Comparison of ENCODE assay signal across 9 cellular contexts in genomic region chr7:73577627-73578341, GRCh38. TPM values are rescaled to one million over a fixed set of nuclear protein-coding genes. Genes with fewer than 3 reads are reported as not detected.
DNase-seq lines count a peak whose midpoint lies in the region; ATAC-seq, FAIRE-seq and TF ChIP-seq lines count a peak whose summit lies in the region.
"Had no signal": no experiment of that assay in that cellular context is flagged by ENCODE, and none has a peak within 500 bp of the region (broad histone marks: within the 10 kb centered on the region; RNA-seq: fewer than 3 reads in every experiment).

No MANE protein-coding gene starts in this region.

- H3K27ac ChIP-seq in right atrium auricular region (peak overlapping the region; percentile 93 to 94), small intestine (ENCODE audit: low read depth in 1 of 2, low read length in 1 of 2) (peak overlapping the region; percentile 78 to 93)

- peak; percentile 26 for ATAC-seq in HG03354 (IDR thresholded peaks at IDR 0.05; ENCODE audit: poor library complexity, severe bottlenecking, unreplicated experiment)

- H3K9me3 ChIP-seq in right atrium auricular region (no peaks in the 10 kb centered on the region), small intestine (ENCODE audit: control insufficient read depth, low read depth) (no peaks in the 10 kb centered on the region)

- peaks cover 0 to 27% of the 10 kb centered on the region in 2 donors for H3K4me1 ChIP-seq in right atrium auricular region
- H3K4me1 ChIP-seq in small intestine (ENCODE audit: control insufficient read depth in 2 of 2, insufficient read depth in 1 of 2, low read depth in 1 of 2, low read length in 1 of 2) = peaks cover 0 to 7% of the 10 kb centered on the region in 2 donors

- H3K27me3 ChIP-seq in right atrium auricular region (no peaks in the 10 kb centered on the region), small intestine (ENCODE audit: control insufficient read depth in 2 of 2, insufficient read depth in 2 of 2, low read length in 2 of 2) (no peaks in the 10 kb centered on the region)

- intact Hi-C loops in activated T-helper 1 cell treated with anti-CD3 and anti-CD28 coated beads, Interleukin-12 subunit alpha, Interleukin-12 subunit beta, Interleukin-2, Interleukin-4 antibody, amounts not matched to agents 30 ng/mL and 10 ng/mL and 1 ng/mL, durations not matched to agents 14 hours and 24 hours and 36 hours (cut with micrococcal nuclease) = loop anchor here (1.0 kb wide), 11 partner anchors 11 to 597 kb away; partner anchors contain the start of genes ABHD11, BAZ1B, BCL7B and BUD23

- H3K36me3 Mint-ChIP-seq in activated CD4-positive, alpha-beta T cell treated with anti-CD3 and anti-CD28 coated beads, Interleukin-2, amount 10 ng/mL, durations not matched to agents 7 days and 5 days (ENCODE audit: low read depth) = peaks cover 23% of the 10 kb centered on the region
- H3K36me3 Mint-ChIP-seq in activated T-helper 1 cell treated with anti-CD3 and anti-CD28 coated beads, Interleukin-12 subunit alpha, Interleukin-12 subunit beta, Interleukin-2, Interleukin-4 antibody, amounts not matched to agents 30 ng/mL and 10 ng/mL and 1 ng/mL, durations not matched to agents 14 hours and 24 hours and 36 hours (ENCODE audit: low read depth) = peaks cover 26% of the 10 kb centered on the region

- DNase-seq in activated CD4-positive, alpha-beta T cell treated with anti-CD3 and anti-CD28 coated beads, Interleukin-2, amount 10 ng/mL, durations not matched to agents 7 days and 5 days = no peak
- DNase-seq in activated CD4-positive, alpha-beta T cell treated with anti-CD3 and anti-CD28 coated beads for 4 hours = no peak
- no peak for DNase-seq in activated T-helper 1 cell treated with anti-CD3 and anti-CD28 coated beads, Interleukin-12 subunit alpha, Interleukin-12 subunit beta, Interleukin-2, Interleukin-4 antibody, amounts not matched to agents 30 ng/mL and 10 ng/mL and 1 ng/mL, durations not matched to agents 14 hours and 24 hours and 36 hours (ENCODE audit: low spot score)
- DNase-seq in right atrium auricular region (ENCODE audit: low spot score) (no peak), small intestine (peak; percentile 48), GM20000 (ENCODE audit: low spot score) (no peak)
- DNase-seq in stimulated activated CD4-positive, alpha-beta T cell treated with anti-CD3 and anti-CD28 coated beads, Interleukin-12 subunit alpha, Interleukin-12 subunit beta, amount 100 ng/mL, for 4 hours = no peak

- FAIRE-seq in small intestine (lab: Jason Lieb, UNC) = no peak

- H3K4me1 Mint-ChIP-seq in activated CD4-positive, alpha-beta T cell treated with anti-CD3 and anti-CD28 coated beads, Interleukin-2, amount 10 ng/mL, durations not matched to agents 7 days and 5 days = peaks cover 33% of the 10 kb centered on the region
- peaks cover 28% of the 10 kb centered on the region for H3K4me1 Mint-ChIP-seq in activated T-helper 1 cell treated with anti-CD3 and anti-CD28 coated beads, Interleukin-12 subunit alpha, Interleukin-12 subunit beta, Interleukin-2, Interleukin-4 antibody, amounts not matched to agents 30 ng/mL and 10 ng/mL and 1 ng/mL, durations not matched to agents 14 hours and 24 hours and 36 hours (ENCODE audit: low read depth)

- CTCF ChIA-PET in activated CD4-positive, alpha-beta T cell treated with anti-CD3 and anti-CD28 coated beads, Interleukin-2, amount 10 ng/mL, durations not matched to agents 7 days and 5 days (lab: Charles Lee) = interaction anchor here (0.5 to 1.3 kb wide), 5 partner anchors 9 to 690 kb away, joined by 3 to 4 read pairs (median 3); no protein-coding TSS in a partner anchor

- no peak for TF ChIP-seq CTCF in right atrium auricular region (IDR thresholded peaks at IDR 0.05)
- TF ChIP-seq CTCF in GM20000 (IDR thresholded peaks at IDR 0.05; ENCODE audit: extremely low read depth, missing control alignments) = no peak

- H3K36me3 ChIP-seq in right atrium auricular region = peaks cover 31% of the 10 kb centered on the region
- H3K36me3 ChIP-seq in small intestine (ENCODE audit: control insufficient read depth in 2 of 2, insufficient read depth in 2 of 2, low read length in 2 of 2) = peaks cover 7 to 8% of the 10 kb centered on the region in 2 donors

- no peaks in the 10 kb centered on the region for H3K27me3 Mint-ChIP-seq in activated CD4-positive, alpha-beta T cell treated with anti-CD3 and anti-CD28 coated beads, Interleukin-2, amount 10 ng/mL, durations not matched to agents 7 days and 5 days
- no peaks in the 10 kb centered on the region for H3K27me3 Mint-ChIP-seq in activated T-helper 1 cell treated with anti-CD3 and anti-CD28 coated beads, Interleukin-12 subunit alpha, Interleukin-12 subunit beta, Interleukin-2, Interleukin-4 antibody, amounts not matched to agents 30 ng/mL and 10 ng/mL and 1 ng/mL, durations not matched to agents 14 hours and 24 hours and 36 hours (ENCODE audit: insufficient read depth)

- 5 to 10% (median 7%) methylated on average over 31 to 32 of the region's 32 CpGs for WGBS in small intestine, 3 donors

- no peaks in the 10 kb centered on the region for H3K9me3 Mint-ChIP-seq in activated CD4-positive, alpha-beta T cell treated with anti-CD3 and anti-CD28 coated beads, Interleukin-2, amount 10 ng/mL, durations not matched to agents 7 days and 5 days
- no peaks in the 10 kb centered on the region for H3K9me3 Mint-ChIP-seq in activated T-helper 1 cell treated with anti-CD3 and anti-CD28 coated beads, Interleukin-12 subunit alpha, Interleukin-12 subunit beta, Interleukin-2, Interleukin-4 antibody, amounts not matched to agents 30 ng/mL and 10 ng/mL and 1 ng/mL, durations not matched to agents 14 hours and 24 hours and 36 hours

- H3K27ac Mint-ChIP-seq in activated CD4-positive, alpha-beta T cell treated with anti-CD3 and anti-CD28 coated beads, Interleukin-2, amount 10 ng/mL, durations not matched to agents 7 days and 5 days = peak overlapping the region; percentile 86
- peak overlapping the region; percentile 75 for H3K27ac Mint-ChIP-seq in activated T-helper 1 cell treated with anti-CD3 and anti-CD28 coated beads, Interleukin-12 subunit alpha, Interleukin-12 subunit beta, Interleukin-2, Interleukin-4 antibody, amounts not matched to agents 30 ng/mL and 10 ng/mL and 1 ng/mL, durations not matched to agents 14 hours and 24 hours and 36 hours

- peak overlapping the region; percentile 96 for H3K4me3 Mint-ChIP-seq in activated CD4-positive, alpha-beta T cell treated with anti-CD3 and anti-CD28 coated beads, Interleukin-2, amount 10 ng/mL, durations not matched to agents 7 days and 5 days
- peak overlapping the region; percentile 93 for H3K4me3 Mint-ChIP-seq in activated T-helper 1 cell treated with anti-CD3 and anti-CD28 coated beads, Interleukin-12 subunit alpha, Interleukin-12 subunit beta, Interleukin-2, Interleukin-4 antibody, amounts not matched to agents 30 ng/mL and 10 ng/mL and 1 ng/mL, durations not matched to agents 14 hours and 24 hours and 36 hours

- H3K4me3 ChIP-seq in right atrium auricular region = peak overlapping the region; percentile 98 to 99
- peak overlapping the region; percentile 82 to 86 for H3K4me3 ChIP-seq in small intestine (ENCODE audit: low read depth in 1 of 2, low read length in 2 of 2)

- POLR2A ChIA-PET in activated CD4-positive, alpha-beta T cell treated with anti-CD3 and anti-CD28 coated beads, Interleukin-2, amount 10 ng/mL, durations not matched to agents 7 days and 5 days (lab: Charles Lee) = interaction anchor here (0.7 kb wide), 1 partner anchor 12 kb away, joined by 3 read pairs; no protein-coding TSS in a partner anchor

RNA-seq across cellular contexts. Expression of gene TBL2, which starts 0.6 kb away (rescaled TPM):
- 10 to 100 TPM; 25.3 to 28.2 TPM for total RNA-seq in activated CD4-positive, alpha-beta T cell treated with anti-CD3 and anti-CD28 coated beads, Interleukin-2, amount 10 ng/mL, durations not matched to agents 7 days and 5 days
- total RNA-seq in activated T-helper 1 cell treated with anti-CD3 and anti-CD28 coated beads, Interleukin-12 subunit alpha, Interleukin-12 subunit beta, Interleukin-2, Interleukin-4 antibody, amounts not matched to agents 30 ng/mL and 10 ng/mL and 1 ng/mL, durations not matched to agents 14 hours and 24 hours and 36 hours = 46.5 and 48.2 TPM in 2 replicates
- 10 to 100 TPM; 20.5 to 28.3 TPM for total RNA-seq in right atrium auricular region
- polyA plus RNA-seq in small intestine = 10 to 100 TPM in 1 of 3 donors, 1 to 10 TPM in 2; 5.4 to 28.0 (median 10.0) TPM

RNA-seq across cellular contexts. Expression of gene BCL7B, which starts 20.3 kb away (rescaled TPM):
- total RNA-seq in activated CD4-positive, alpha-beta T cell treated with anti-CD3 and anti-CD28 coated beads, Interleukin-2, amount 10 ng/mL, durations not matched to agents 7 days and 5 days = 10 to 100 TPM; 69.7 to 93.0 TPM
- 80.6 and 86.0 TPM in 2 replicates for total RNA-seq in activated T-helper 1 cell treated with anti-CD3 and anti-CD28 coated beads, Interleukin-12 subunit alpha, Interleukin-12 subunit beta, Interleukin-2, Interleukin-4 antibody, amounts not matched to agents 30 ng/mL and 10 ng/mL and 1 ng/mL, durations not matched to agents 14 hours and 24 hours and 36 hours
- total RNA-seq in right atrium auricular region = 100 to 1,000 TPM; 108 to 128 TPM
- 10 to 100 TPM; 51.9 to 86.2 (median 76.7) TPM for polyA plus RNA-seq in small intestine

RNA-seq across cellular contexts. Expression of gene MLXIPL, which starts 46.5 kb away (rescaled TPM):
- total RNA-seq in activated CD4-positive, alpha-beta T cell treated with anti-CD3 and anti-CD28 coated beads, Interleukin-2, amount 10 ng/mL, durations not matched to agents 7 days and 5 days = not detected
- not detected in 2 replicates for total RNA-seq in activated T-helper 1 cell treated with anti-CD3 and anti-CD28 coated beads, Interleukin-12 subunit alpha, Interleukin-12 subunit beta, Interleukin-2, Interleukin-4 antibody, amounts not matched to agents 30 ng/mL and 10 ng/mL and 1 ng/mL, durations not matched to agents 14 hours and 24 hours and 36 hours
- 1 to 10 TPM in 1 of 2 donors, under 1 TPM in 1; 0.41 to 1.3 TPM for total RNA-seq in right atrium auricular region
- 100 to 1,000 TPM in 2 of 3 donors, 10 to 100 TPM in 1; 95.8 to 208 (median 138) TPM for polyA plus RNA-seq in small intestine
- total RNA-seq: glomerular endothelial cell had no signal

RNA-seq across cellular contexts. Expression of gene BAZ1B, which starts 55.7 kb away (rescaled TPM):
- 100 to 1,000 TPM in 1 of 2 experiments, 10 to 100 TPM in 1; 96.5 to 103 TPM for total RNA-seq in activated CD4-positive, alpha-beta T cell treated with anti-CD3 and anti-CD28 coated beads, Interleukin-2, amount 10 ng/mL, durations not matched to agents 7 days and 5 days
- total RNA-seq in activated T-helper 1 cell treated with anti-CD3 and anti-CD28 coated beads, Interleukin-12 subunit alpha, Interleukin-12 subunit beta, Interleukin-2, Interleukin-4 antibody, amounts not matched to agents 30 ng/mL and 10 ng/mL and 1 ng/mL, durations not matched to agents 14 hours and 24 hours and 36 hours = 110 and 111 TPM in 2 replicates
- 10 to 100 TPM; 29.0 to 37.7 TPM for total RNA-seq in right atrium auricular region
- 10 to 100 TPM; 15.7 to 28.1 (median 18.3) TPM for polyA plus RNA-seq in small intestine
